ENCODE assay signal across 10 cellular contexts in genomic region chr3:11624161-11624560, GRCh38. TPM values are rescaled to one million over a fixed set of nuclear protein-coding genes. Genes with fewer than 3 reads are reported as not detected.
DNase-seq lines count a peak whose midpoint lies in the region; ATAC-seq and TF ChIP-seq lines count a peak whose summit lies in the region.
"Had no signal": no experiment of that assay in that cellular context is flagged by ENCODE, and none has a peak within 500 bp of the region (broad histone marks: within the 10 kb centered on the region; RNA-seq: fewer than 3 reads in every experiment).

No MANE protein-coding gene starts in this region.

- in situ Hi-C loops in mammary epithelial cell (cut with MboI; ENCODE audit: low sequenced_read_pairs in 2 of 2): no loop called here

- no peaks in the 10 kb centered on the region for H3K27me3 Mint-ChIP-seq in MCF 10A (ENCODE audit: insufficient read depth, unreplicated experiment)
- H3K27me3 Mint-ChIP-seq in activated T-helper 17 cell treated with anti-CD3 and anti-CD28 coated beads, Interleukin-2, amount 50 U/mL, for 72 hours: no peaks in the 10 kb centered on the region
- H3K27me3 Mint-ChIP-seq in natural killer cell (ENCODE audit: low read depth in 2 of 2): no peaks in the 10 kb centered on the region

- H3K36me3 ChIP-seq in mammary epithelial cell (ENCODE audit: insufficient read depth, low read length) (no peaks in the 10 kb centered on the region), thymus (ENCODE audit: control insufficient read depth, insufficient read depth) (peaks cover 4% of the 10 kb centered on the region), upper lobe of right lung (no peaks in the 10 kb centered on the region)

- ATAC-seq in activated T-helper 17 cell treated with anti-CD3 and anti-CD28 coated beads, Interleukin-2, amount 50 U/mL, for 72 hours (replicated peaks): peak; percentile 85
- ATAC-seq in natural killer cell (peak; percentile 35 to 71 (median 48)), upper lobe of right lung (no peak), HG03095 (IDR thresholded peaks at IDR 0.05; ENCODE audit: unreplicated experiment) (no peak)

- H3K4me3 Mint-ChIP-seq in MCF 10A (ENCODE audit: unreplicated experiment) (no peak overlapping the region), natural killer cell (peak overlapping the region; percentile 53)
- H3K4me3 Mint-ChIP-seq in activated T-helper 17 cell treated with anti-CD3 and anti-CD28 coated beads, Interleukin-2, amount 50 U/mL, for 72 hours: peak overlapping the region; percentile 74
- H3K4me3 Mint-ChIP-seq: nephron had no signal

- H3K27ac ChIP-seq in mammary epithelial cell (ENCODE audit: insufficient read depth, low read depth, low read length) (no peak overlapping the region), thymus (ENCODE audit: low read depth) (no peak overlapping the region), upper lobe of right lung (no peak overlapping the region)
- H3K27ac ChIP-seq: VCaP had no signal

- DNase-seq in mammary epithelial cell (peak; percentile 49), MCF 10A (ENCODE audit: unreplicated experiment) (no peak), natural killer cell (no peak), erythroblast (lab: John Stamatoyannopoulos, UW) (no peak), upper lobe of right lung (no peak)

- TF ChIP-seq CTCF in mammary epithelial cell (conservative IDR thresholded peaks at IDR 0.05 in 1 of 2, IDR thresholded peaks at IDR 0.05 in 1 of 2; ENCODE audit: extremely low read depth in 1 of 2, insufficient read depth in 1 of 2, low read depth in 1 of 2, low read length in 2 of 2) (no peak), MCF 10A (IDR thresholded peaks at IDR 0.05; ENCODE audit: unreplicated experiment) (no peak), natural killer cell (IDR thresholded peaks at IDR 0.05) (no peak), upper lobe of right lung (IDR thresholded peaks at IDR 0.05) (no peak)

- no peak overlapping the region for H3K9ac ChIP-seq in mammary epithelial cell (ENCODE audit: insufficient read depth, low read length)

- H3K36me3 Mint-ChIP-seq in MCF 10A (ENCODE audit: insufficient read depth, unreplicated experiment) (peaks cover 5% of the 10 kb centered on the region), natural killer cell (no peaks in the 10 kb centered on the region)
- peaks cover 7% of the 10 kb centered on the region for H3K36me3 Mint-ChIP-seq in activated T-helper 17 cell treated with anti-CD3 and anti-CD28 coated beads, Interleukin-2, amount 50 U/mL, for 72 hours (ENCODE audit: low read depth)

- H3K27ac Mint-ChIP-seq in MCF 10A (ENCODE audit: low read depth, unreplicated experiment) (no peak overlapping the region), natural killer cell (peak overlapping the region; percentile 57 to 78)
- H3K27ac Mint-ChIP-seq in activated T-helper 17 cell treated with anti-CD3 and anti-CD28 coated beads, Interleukin-2, amount 50 U/mL, for 72 hours: peak overlapping the region; percentile 92

- H3K4me3 ChIP-seq in mammary epithelial cell (replicated peaks in 1 of 3; ENCODE audit: insufficient read depth in 1 of 3, low read depth in 2 of 3, low read length in 3 of 3): no peak overlapping the region
- peak overlapping the region; percentile 0 for H3K4me3 ChIP-seq in thymus (ENCODE audit: low read length)
- no peak overlapping the region for H3K4me3 ChIP-seq in upper lobe of right lung

- dilution Hi-C loops in mammary epithelial cell (cut with HindIII; ENCODE audit: low sequenced_read_pairs): no loop called here

- POLR2A ChIA-PET in MCF 10A (lab: Yijun Ruan, JAX): interaction anchor here (0.7 kb wide), 1 partner anchor 9 kb away, joined by 3 read pairs; no protein-coding TSS in a partner anchor

- no peak overlapping the region for H2AFZ ChIP-seq in mammary epithelial cell (ENCODE audit: low read depth, low read length)

- H3K9me3 ChIP-seq in mammary epithelial cell (replicated peaks; ENCODE audit: insufficient read depth, low read length): no peaks in the 10 kb centered on the region
- H3K9me3 ChIP-seq in thymus (ENCODE audit: control insufficient read depth): no peaks in the 10 kb centered on the region
- H3K9me3 ChIP-seq in upper lobe of right lung: no peaks in the 10 kb centered on the region

- no peak for TF ChIP-seq POLR2A in erythroblast (IDR thresholded peaks at IDR 0.05; ENCODE audit: low read length)

- no peaks in the 10 kb centered on the region for H4K20me1 ChIP-seq in mammary epithelial cell (ENCODE audit: insufficient read depth, low read length)

- H3K4me1 ChIP-seq in mammary epithelial cell (ENCODE audit: insufficient read depth, low read length): no peaks in the 10 kb centered on the region
- H3K4me1 ChIP-seq in thymus (ENCODE audit: control insufficient read depth, insufficient read depth, low read length): peaks cover 28% of the 10 kb centered on the region
- H3K4me1 ChIP-seq in upper lobe of right lung: peaks cover 40% of the 10 kb centered on the region

- BruUV-seq in mammary epithelial cell (replicated peaks; lab: Mats Ljungman, UMichigan): no TSS peak
- no TSS peak for BruUV-seq in MCF 10A (replicated peaks; lab: Mats Ljungman, UMichigan)

- intact Hi-C loops in mammary epithelial cell (cut with micrococcal nuclease): no loop called here
- intact Hi-C loops in MCF 10A (cut with micrococcal nuclease): no loop called here
- intact Hi-C loops in natural killer cell (cut with micrococcal nuclease): no loop called here
- intact Hi-C loops in upper lobe of right lung (cut with DNase I): no loop called here

- H3K9me3 Mint-ChIP-seq in MCF 10A (ENCODE audit: unreplicated experiment): no peaks in the 10 kb centered on the region
- H3K9me3 Mint-ChIP-seq in activated T-helper 17 cell treated with anti-CD3 and anti-CD28 coated beads, Interleukin-2, amount 50 U/mL, for 72 hours: no peaks in the 10 kb centered on the region
- H3K9me3 Mint-ChIP-seq in natural killer cell: no peaks in the 10 kb centered on the region
- H3K9me3 Mint-ChIP-seq: nephron had no signal

- H3K27me3 ChIP-seq in mammary epithelial cell (ENCODE audit: insufficient read depth, low read length) (no peaks in the 10 kb centered on the region), thymus (ENCODE audit: control insufficient read depth, insufficient read depth) (no peaks in the 10 kb centered on the region), upper lobe of right lung (no peaks in the 10 kb centered on the region)

- CTCF ChIA-PET in mammary epithelial cell (lab: Charles Lee; ENCODE audit: low non-redundant PET) (no interaction called here), MCF 10A (lab: Yijun Ruan, JAX) (no interaction called here)

- peaks cover 25% of the 10 kb centered on the region for H3K4me1 Mint-ChIP-seq in MCF 10A (ENCODE audit: insufficient read depth, unreplicated experiment)
- H3K4me1 Mint-ChIP-seq in activated T-helper 17 cell treated with anti-CD3 and anti-CD28 coated beads, Interleukin-2, amount 50 U/mL, for 72 hours: peaks cover 52% of the 10 kb centered on the region
- H3K4me1 Mint-ChIP-seq in natural killer cell: peaks cover 78 to 79% of the 10 kb centered on the region in 2 donors

- 81% methylated on average over 8 of the region's 8 CpGs for WGBS in mammary epithelial cell (ENCODE audit: low coverage, missing lambda C conversion rate)
- 70% methylated on average over 8 of the region's 8 CpGs for WGBS in thymus

- peaks cover 98% of the 10 kb centered on the region for H3K79me2 ChIP-seq in mammary epithelial cell (ENCODE audit: insufficient read depth, low read length)

- no peak overlapping the region for H3K4me2 ChIP-seq in mammary epithelial cell (ENCODE audit: insufficient read depth, low read depth, low read length)

RNA-seq across cellular contexts. Expression of gene VGLL4, which starts 19.6 kb away (rescaled TPM):
- total RNA-seq in mammary epithelial cell: 10 to 100 TPM; 30.8 to 77.3 TPM
- polyA plus RNA-seq in mammary epithelial cell: 31.3 TPM
- polyA minus RNA-seq in mammary epithelial cell: 46.0 TPM
- total RNA-seq in MCF 10A (2022): 31.3 and 31.7 TPM in 2 replicates
- total RNA-seq in activated T-helper 17 cell treated with anti-CD3 and anti-CD28 coated beads, Interleukin-2, amount 50 U/mL, for 72 hours: 10 to 100 TPM; 34.3 to 42.4 TPM
- total RNA-seq in natural killer cell: 10 to 100 TPM; 29.5 to 42.8 (median 34.6) TPM
- polyA plus RNA-seq in thymus: 47.0 TPM
- 57.5 TPM for total RNA-seq in upper lobe of right lung

Comparison
In these comparisons a context has a peak if more than half of its experiments do, and no peak if none do; other contexts are left out.
1. ATAC-seq: peak in activated T-helper 17 cell treated with anti-CD3 and anti-CD28 coated beads, Interleukin-2, amount 50 U/mL, for 72 hours (single experiment) and natural killer cell (3 of 3); none in upper lobe of right lung (single experiment) and HG03095 (single experiment).